Comparison of ENCODE assay signal across 16 cellular contexts in the genomic region with DNA sequence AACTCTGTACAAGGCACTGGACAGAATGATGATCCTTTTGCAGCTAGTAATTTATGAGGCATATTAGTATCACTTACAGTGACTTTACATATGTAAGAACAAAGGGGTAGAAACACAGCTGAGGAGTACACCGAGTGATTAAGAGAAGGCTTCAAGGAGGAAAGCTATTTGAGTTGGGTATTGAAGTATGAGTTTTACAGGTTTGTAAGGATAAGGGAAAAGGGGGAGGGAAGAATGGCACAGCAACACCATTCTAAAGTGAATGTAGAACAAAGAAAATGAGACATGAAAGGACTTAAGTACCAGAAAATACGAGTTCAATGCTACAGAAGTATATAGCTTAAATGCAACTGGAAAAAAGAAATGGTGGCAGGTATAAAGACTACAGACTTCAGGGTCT. TPM values are rescaled to one million over a fixed set of nuclear protein-coding genes. Genes with fewer than 3 reads are reported as not detected.
DNase-seq lines count a peak whose midpoint lies in the region; ATAC-seq, FAIRE-seq and TF ChIP-seq lines count a peak whose summit lies in the region.
"Had no signal": no experiment of that assay in that cellular context is flagged by ENCODE, and none has a peak within 500 bp of the region (broad histone marks: within the 10 kb centered on the region; RNA-seq: fewer than 3 reads in every experiment).

No MANE protein-coding gene starts in this region.

- CTCF ChIA-PET in CD8-positive, alpha-beta T cell (lab: Charles Lee) = interaction anchor here (0.7 to 1.4 kb wide), 2 partner anchors 69 to 127 kb away, joined by 3 read pairs; no protein-coding TSS in a partner anchor
- CTCF ChIA-PET in K562 (lab: Yijun Ruan, JAX; ENCODE audit: low intra/inter-chr PET ratio) = no interaction called here

- peaks cover 2% of the 10 kb centered on the region for H3K36me3 Mint-ChIP-seq in CD8-positive, alpha-beta T cell
- peaks cover 4 to 8% of the 10 kb centered on the region in 2 donors for H3K36me3 Mint-ChIP-seq in stimulated activated naive B cell treated with anti-CD40 and anti-IgM and Interleukin-4, amounts not matched to agents 10 μg/mL and 1 μg/mL and 100 μg/mL, for 72 hours

- H3K27ac ChIP-seq in CD8-positive, alpha-beta T cell (ENCODE audit: low read depth, low read length) = no peak overlapping the region
- no peak overlapping the region for H3K27ac ChIP-seq in K562 (ENCODE audit: extremely low read depth, low read depth, low read length)

- TF ChIP-seq CTCF in CD8-positive, alpha-beta T cell (IDR thresholded peaks at IDR 0.05) = no peak
- TF ChIP-seq CTCF in Loucy (conservative IDR thresholded peaks at IDR 0.05; ENCODE audit: low read length) = no peak
- no peak for TF ChIP-seq CTCF in K562 (IDR thresholded peaks at IDR 0.05 in 2 of 3, conservative IDR thresholded peaks at IDR 0.05 in 1 of 3; ENCODE audit: insufficient read depth in 2 of 3, low read depth in 1 of 3, low read length in 3 of 3)

- no peaks in the 10 kb centered on the region for H3K27me3 Mint-ChIP-seq in CD8-positive, alpha-beta T cell (ENCODE audit: low read depth)
- no peaks in the 10 kb centered on the region for H3K27me3 Mint-ChIP-seq in stimulated activated naive B cell treated with anti-CD40 and anti-IgM and Interleukin-4, amounts not matched to agents 10 μg/mL and 1 μg/mL and 100 μg/mL, for 72 hours
- H3K27me3 Mint-ChIP-seq: CD4-positive, alpha-beta T cell had no signal

- H3K9me3 ChIP-seq in CD8-positive, alpha-beta T cell (ENCODE audit: low read length) = no peaks in the 10 kb centered on the region
- H3K9me3 ChIP-seq in Loucy (ENCODE audit: insufficient read depth, low read depth, low read length) (no peaks in the 10 kb centered on the region), K562 (replicated peaks; ENCODE audit: control insufficient read depth, insufficient read depth, low read depth, low read length) (no peaks in the 10 kb centered on the region)
- H3K9me3 ChIP-seq: HAP-1 had no signal

- in situ Hi-C loops in K562 (cut with MboI) = no loop called here

- no peak for TF ChIP-seq POLR2A in K562 (conservative IDR thresholded peaks at IDR 0.05)

- POLR2A ChIA-PET in CD8-positive, alpha-beta T cell (lab: Charles Lee) = no interaction called here
- POLR2A ChIA-PET in K562 (lab: Yijun Ruan, JAX) = interaction anchor here (0.7 to 1.8 kb wide), 3 partner anchors 10 to 65 kb away, joined by 3 to 8 read pairs (median 4); a partner anchor contains a TSS

- peaks cover 99% of the 10 kb centered on the region for H3K79me2 ChIP-seq in Loucy (ENCODE audit: insufficient read depth, low read length)
- peaks cover 25% of the 10 kb centered on the region for H3K79me2 ChIP-seq in K562 (ENCODE audit: control insufficient read depth, insufficient read depth, low read length)

- no peaks in the 10 kb centered on the region for H3K9me2 ChIP-seq in Loucy (replicated peaks; ENCODE audit: low read depth, low read length)

- WGBS in K562 (ENCODE audit: insufficient coverage, low coverage, missing lambda C conversion rate) = 47% methylated on average over 2 of the region's 2 CpGs

- no peaks in the 10 kb centered on the region for H3K9me3 Mint-ChIP-seq in CD8-positive, alpha-beta T cell
- H3K9me3 Mint-ChIP-seq in stimulated activated naive B cell treated with anti-CD40 and anti-IgM and Interleukin-4, amounts not matched to agents 10 μg/mL and 1 μg/mL and 100 μg/mL, for 72 hours = peaks cover 4 to 5% of the 10 kb centered on the region in 2 donors
- H3K9me3 Mint-ChIP-seq: CD4-positive, alpha-beta T cell had no signal

- no peaks in the 10 kb centered on the region for H3K27me3 ChIP-seq in CD8-positive, alpha-beta T cell (ENCODE audit: insufficient read depth, low read length)
- H3K27me3 ChIP-seq in Loucy (ENCODE audit: insufficient read depth, low read length, poor library complexity, severe bottlenecking) (no peaks in the 10 kb centered on the region), K562 (ENCODE audit: control insufficient read depth in 2 of 2, insufficient read depth in 2 of 2, low read length in 2 of 2) (no peaks in the 10 kb centered on the region)

- no peak overlapping the region for H3K4me3 Mint-ChIP-seq in CD8-positive, alpha-beta T cell
- H3K4me3 Mint-ChIP-seq in stimulated activated naive B cell treated with anti-CD40 and anti-IgM and Interleukin-4, amounts not matched to agents 10 μg/mL and 1 μg/mL and 100 μg/mL, for 72 hours = no peak overlapping the region
- H3K4me3 Mint-ChIP-seq: CD4-positive, alpha-beta T cell had no signal

- no peak for TF ChIP-seq EP300 in K562 (IDR thresholded peaks at IDR 0.05; ENCODE audit: low read length)

- no peak overlapping the region for H2AFZ ChIP-seq in Loucy (ENCODE audit: low read length)
- no peak overlapping the region for H2AFZ ChIP-seq in K562 (ENCODE audit: low read depth, low read length)

- peaks cover 9% of the 10 kb centered on the region for H3K4me1 ChIP-seq in CD8-positive, alpha-beta T cell (ENCODE audit: insufficient read depth, low read length)
- H3K4me1 ChIP-seq in Loucy (ENCODE audit: insufficient read depth, low read length, poor library complexity, severe bottlenecking) (peaks cover 71% of the 10 kb centered on the region), K562 (replicated peaks in 1 of 2; ENCODE audit: control insufficient read depth in 2 of 2, insufficient read depth in 2 of 2, low read length in 2 of 2) (peaks cover 4 to 11% of the 10 kb centered on the region in 2 experiments; a peak in 3 of 5 replicates)

- H3K9ac ChIP-seq in Loucy (ENCODE audit: low read depth, low read length, poor library complexity, severe bottlenecking) = no peak overlapping the region
- no peak overlapping the region for H3K9ac ChIP-seq in K562 (ENCODE audit: insufficient read depth in 1 of 2, low read depth in 2 of 2, low read length in 2 of 2)

- peaks cover 22% of the 10 kb centered on the region for H3K4me1 Mint-ChIP-seq in CD8-positive, alpha-beta T cell (ENCODE audit: low read depth)
- H3K4me1 Mint-ChIP-seq in stimulated activated naive B cell treated with anti-CD40 and anti-IgM and Interleukin-4, amounts not matched to agents 10 μg/mL and 1 μg/mL and 100 μg/mL, for 72 hours = peaks cover 26 to 45% of the 10 kb centered on the region in 2 donors

- no peak for TF ChIP-seq RAD21 in K562 (CRISPR knock-in tag; conservative IDR thresholded peaks at IDR 0.05 in 1 of 2, IDR thresholded peaks at IDR 0.05 in 1 of 2)

- H3F3A ChIP-seq in Loucy (ENCODE audit: low read depth) = no peaks in the 10 kb centered on the region

- no peak for FAIRE-seq in K562 (lab: Jason Lieb, UNC)
- FAIRE-seq: H1, HTR-8/SVneo had no signal

- intact Hi-C loops in CD8-positive, alpha-beta T cell (cut with DNase I, micrococcal nuclease) = loop anchor here in 1 of 2 experiments (5.0 to 10.0 kb wide), 4 partner anchors 127 to 1715 kb away; a partner anchor contains a TSS
- intact Hi-C loops in K562 (cut with micrococcal nuclease) = loop anchor here (5.0 kb wide), 1 partner anchor 127 kb away; no protein-coding TSS in a partner anchor

- BruUV-seq in K562 (replicated peaks; lab: Mats Ljungman, UMichigan) = no TSS peak

- H3K4me2 ChIP-seq in Loucy (ENCODE audit: low read depth, low read length, poor library complexity, severe bottlenecking) = peak overlapping the region; percentile 85
- no peak overlapping the region for H3K4me2 ChIP-seq in K562 (ENCODE audit: insufficient read depth, low read length)

- DNase-seq in CD8-positive, alpha-beta T cell = no peak
- no peak for DNase-seq in K562 (ENCODE audit: extremely low read depth in 1 of 4, low spot score in 3 of 4)
- DNase-seq in stimulated activated naive B cell treated with anti-CD40 and anti-IgM and Interleukin-4, amounts not matched to agents 10 μg/mL and 1 μg/mL and 100 μg/mL, for 72 hours = no peak
- DNase-seq in medulla oblongata (ENCODE audit: extremely low spot score) = no peak
- no peak for DNase-seq in NCI-H128 (lab: John Stamatoyannopoulos, UW; ENCODE audit: unreplicated experiment)
- DNase-seq: ACHN; C1 segment of cervical spinal cord; CD4-positive, alpha-beta T cell; DMS79 treated with DMSO at 0.1 percent for 48 hours; GDM1; KBM-7 had no signal

- no peak overlapping the region for H3K4me3 ChIP-seq in CD8-positive, alpha-beta T cell (ENCODE audit: low read depth, low read length)
- H3K4me3 ChIP-seq in Loucy (ENCODE audit: low read length, poor library complexity, severe bottlenecking) (peak overlapping the region; percentile 26), K562 (no peak overlapping the region)
- H3K4me3 ChIP-seq: HAP-1 had no signal

- no peaks in the 10 kb centered on the region for H3K36me3 ChIP-seq in CD8-positive, alpha-beta T cell (ENCODE audit: insufficient read depth, low read length)
- H3K36me3 ChIP-seq in Loucy (ENCODE audit: insufficient read depth, low read length) (no peaks in the 10 kb centered on the region), K562 (ENCODE audit: control insufficient read depth, insufficient read depth, low read length) (no peaks in the 10 kb centered on the region)
- H3K36me3 ChIP-seq: HAP-1 had no signal

- peaks cover 87% of the 10 kb centered on the region for H4K20me1 ChIP-seq in Loucy (ENCODE audit: insufficient read depth, low read length, poor library complexity, severe bottlenecking)
- H4K20me1 ChIP-seq in K562 (replicated peaks; ENCODE audit: control insufficient read depth, insufficient read depth, low read length) = peaks cover 7% of the 10 kb centered on the region; the same call in 1 of the 2 replicates

- no peaks in the 10 kb centered on the region for H3K9me1 ChIP-seq in K562 (ENCODE audit: control insufficient read depth, insufficient read depth, low read length)

- no peak for ATAC-seq in CD8-positive, alpha-beta T cell
- ATAC-seq in K562 = no peak
- ATAC-seq in stimulated activated naive B cell treated with anti-CD40 and anti-IgM and Interleukin-4, amounts not matched to agents 10 μg/mL and 1 μg/mL and 100 μg/mL, for 72 hours (replicated peaks) = no peak
- ATAC-seq in HG03135 (IDR thresholded peaks at IDR 0.05; ENCODE audit: unreplicated experiment) = no peak

- H3K27ac Mint-ChIP-seq in CD8-positive, alpha-beta T cell = peak overlapping the region; percentile 24
- peak overlapping the region; percentile 68 for H3K27ac Mint-ChIP-seq in stimulated activated naive B cell treated with anti-CD40 and anti-IgM and Interleukin-4, amounts not matched to agents 10 μg/mL and 1 μg/mL and 100 μg/mL, for 72 hours
- H3K27ac Mint-ChIP-seq: CD4-positive, alpha-beta T cell had no signal

RNA-seq across cellular contexts. Expression of a gene that starts 5.5 kb away (rescaled TPM):
- 1 to 10 TPM; 4.9 to 5.0 TPM for total RNA-seq in CD8-positive, alpha-beta T cell
- total RNA-seq in K562 (2011; cell fraction: chromatin; rRNA removed; ENCODE audit: low replicate concordance) = 16.2 and 38.5 TPM in 2 replicates
- total RNA-seq in K562 (2011; cell fraction: nucleolus; rRNA removed) = 8.5 and 12.4 TPM in 2 replicates
- 27.5 and 37.6 TPM in 2 replicates for total RNA-seq in K562 (2011; cell fraction: nucleoplasm; rRNA removed)
- 3.9 and 4.1 TPM in 2 replicates for total RNA-seq in K562 (2014; rRNA removed)
- 8.6 and 10.1 TPM in 2 replicates for total RNA-seq in K562 (2014; rRNA removed; fragmentation: Illumina TruSeq; extraction: Trizol)
- 6.2 and 6.7 TPM in 2 replicates for total RNA-seq in K562 (2015; rRNA removed; fragmentation: Illumina TruSeq; extraction: Trizol)
- total RNA-seq in K562 (2021) = 9.3 and 10.6 TPM in 2 replicates
- 15.2 and 15.4 TPM in 2 replicates for polyA plus RNA-seq in K562 (2011; rRNA removed)
- 2.8 and 7.8 TPM in 2 replicates for polyA plus RNA-seq in K562 (2011; cell fraction: cytosol; rRNA removed)
- polyA plus RNA-seq in K562 (2011; cell fraction: nucleus; rRNA removed) = 10.1 and 14.7 TPM in 2 replicates
- 8.9 and 16.6 TPM in 2 replicates for polyA plus RNA-seq in K562 (2012)
- polyA plus RNA-seq in K562 (2014; fragmentation: Illumina TruSeq; extraction: Trizol) = 8.8 and 9.0 TPM in 2 replicates
- 1 to 10 TPM; 3.8 to 4.0 TPM for polyA plus RNA-seq in K562 (2014; fragmentation: Nextera tagmentation; extraction: Ambion mirVana)
- polyA plus RNA-seq in K562 (2014; rRNA removed) = 7.4 and 8.4 TPM in 2 replicates
- 9.9 and 13.3 TPM in 2 replicates for polyA minus RNA-seq in K562 (2011; rRNA and poly(A)+ RNA removed)
- 3.5 and 4.3 TPM in 2 replicates for polyA minus RNA-seq in K562 (2011; cell fraction: cytosol; rRNA and poly(A)+ RNA removed)
- polyA minus RNA-seq in K562 (2011; cell fraction: nucleus; rRNA and poly(A)+ RNA removed) = 4.0 and 7.8 TPM in 2 replicates
